In genomic region chr4:184824081-184824775, GRCh38 we compare ENCODE assay signal across 8 cellular contexts. TPM values are rescaled to one million over a fixed set of nuclear protein-coding genes. Genes with fewer than 3 reads are reported as not detected.
A peak's percentile ranks its signal among the peaks of the same experiment; 100 is the strongest.
DNase-seq lines count a peak whose midpoint lies in the region; ATAC-seq and TF ChIP-seq lines count a peak whose summit lies in the region.

No MANE protein-coding gene starts in this region.

- intact Hi-C loops in sigmoid colon (cut with DNase I) = loop anchor here (10.0 kb wide), 1 partner anchor 381 kb away; the partner anchor contains the start of genes CFAP97 and SNX25

- no peaks in the 10 kb centered on the region for H3K9me3 ChIP-seq in MG63
- no peaks in the 10 kb centered on the region for H3K9me3 ChIP-seq in sigmoid colon

- H3K27me3 ChIP-seq in MG63 (no peaks in the 10 kb centered on the region), sigmoid colon (no peaks in the 10 kb centered on the region)

- H3K36me3 Mint-ChIP-seq in effector memory CD8-positive, alpha-beta T cell (ENCODE audit: insufficient read depth) = peaks cover 28% of the 10 kb centered on the region

- no peak for TF ChIP-seq EP300 in sigmoid colon (IDR thresholded peaks at IDR 0.05)

- peak; percentile 17 for ATAC-seq in GM18520 (IDR thresholded peaks at IDR 0.05; ENCODE audit: unreplicated experiment)
- ATAC-seq in effector memory CD8-positive, alpha-beta T cell (replicated peaks) = no peak

- H3K4me3 Mint-ChIP-seq in effector memory CD8-positive, alpha-beta T cell = peak overlapping the region; percentile 83 to 94

- H3K36me3 ChIP-seq in MG63 (no peaks in the 10 kb centered on the region), sigmoid colon (no peaks in the 10 kb centered on the region)

- H3K27me3 Mint-ChIP-seq in effector memory CD8-positive, alpha-beta T cell = no peaks in the 10 kb centered on the region

- H3K4me3 ChIP-seq in MG63 = peak overlapping the region; percentile 53
- H3K4me3 ChIP-seq in sigmoid colon = peak overlapping the region in 3 of 4 donors; percentile 56 to 88 (median 74)

- peaks cover 0 to 22% (median 10%) of the 10 kb centered on the region in 4 donors for H3K4me1 ChIP-seq in sigmoid colon

- DNase-seq in MG63 = no peak
- DNase-seq in effector memory CD8-positive, alpha-beta T cell = peak in 1 of 3 experiments; percentile 10
- no peak for DNase-seq in sigmoid colon
- no peak for DNase-seq in caudate nucleus (lab: John Stamatoyannopoulos, UW)
- no peak for DNase-seq in pons (ENCODE audit: low spot score)
- no peak for DNase-seq in AG20443 (ENCODE audit: low spot score)
- no peak for DNase-seq in iPS-NIHi7 (ENCODE audit: extremely low spot score)

- no peak for TF ChIP-seq CTCF in sigmoid colon (IDR thresholded peaks at IDR 0.05)

- H3K27ac Mint-ChIP-seq in effector memory CD8-positive, alpha-beta T cell = peak overlapping the region; percentile 90 to 95

- no peak for TF ChIP-seq POLR2A in sigmoid colon (IDR thresholded peaks at IDR 0.05)

- peaks cover 27 to 40% of the 10 kb centered on the region in 2 donors for H3K4me1 Mint-ChIP-seq in effector memory CD8-positive, alpha-beta T cell (ENCODE audit: low read depth in 2 of 2)

- H3K27ac ChIP-seq in sigmoid colon = peak overlapping the region in 2 of 4 donors; percentile 82 to 87
- H3K27ac ChIP-seq in caudate nucleus (ENCODE audit: low read depth, low read length) = no peak overlapping the region

- 82 to 87% methylated on average over 13 of the region's 13 CpGs for WGBS in sigmoid colon, 2 donors

- H3K9me3 Mint-ChIP-seq in effector memory CD8-positive, alpha-beta T cell = no peaks in the 10 kb centered on the region

RNA-seq across cellular contexts. Expression of gene ACSL1, which starts 1.5 kb away (rescaled TPM):
- total RNA-seq in MG63 (2014; rRNA removed; shearing (Covaris generic); ENCODE audit: low replicate concordance) = 20.5 and 22.2 TPM in 2 replicates
- total RNA-seq in sigmoid colon = 100 to 1,000 TPM in 2 of 4 donors, 10 to 100 TPM in 2; 37.8 to 118 (median 72.3) TPM
- polyA plus RNA-seq in sigmoid colon = 100 to 1,000 TPM in 1 of 3 donors, 10 to 100 TPM in 2; 31.7 to 121 (median 57.1) TPM
